In genomic region chr17:49502258-49502657, GRCh38 we compare ENCODE assay signal across 21 cellular contexts. TPM values are rescaled to one million over a fixed set of nuclear protein-coding genes. Genes with fewer than 3 reads are reported as not detected.
"Had no signal": no experiment of that assay in that cellular context is flagged by ENCODE, and none has a peak within 500 bp of the region (broad histone marks: within the 10 kb centered on the region; RNA-seq: fewer than 3 reads in every experiment).

No MANE protein-coding gene starts in this region.

- ATAC-seq: activated CD4-positive, alpha-beta T cell treated with anti-CD3 and anti-CD28 coated beads for 36 hours; activated CD8-positive, alpha-beta T cell treated with anti-CD3 and anti-CD28 coated beads for 36 hours; activated T-cell treated with anti-CD3 and anti-CD28 coated beads, Interleukin-2, amount 50 U/mL, for 72 hours; K562; PC-3; T-helper 17 cell had no signal

- H3K36me3 Mint-ChIP-seq: activated naive CD4-positive, alpha-beta T cell treated with anti-CD3 and anti-CD28 coated beads, Interleukin-2, amount 10 ng/mL, durations not matched to agents 7 days and 5 days; activated naive CD8-positive, alpha-beta T cell treated with anti-CD3 and anti-CD28 coated beads for 36 hours had no signal

- H3K9me3 Mint-ChIP-seq: activated CD8-positive, alpha-beta T cell treated with anti-CD3 and anti-CD28 coated beads for 36 hours; activated naive CD4-positive, alpha-beta T cell treated with anti-CD3 and anti-CD28 coated beads, Interleukin-2, amount 10 ng/mL, durations not matched to agents 7 days and 5 days; activated naive CD8-positive, alpha-beta T cell treated with anti-CD3 and anti-CD28 coated beads for 36 hours; activated T-cell treated with anti-CD3 and anti-CD28 coated beads, Interleukin-2, amount 50 U/mL, for 72 hours; activated T-helper 2 cell treated with anti-CD3 and anti-CD28 coated beads, Interferon-gamma antibody, Interleukin-2, Interleukin-4, amounts not matched to agents 10 μg/mL and 5 μg/mL and 100 μg/mL, durations not matched to agents 14 hours and 24 hours and 36 hours had no signal

- H3K27ac ChIP-seq: brain microvascular endothelial cell, WERI-Rb-1 had no signal

- H3K4me3 Mint-ChIP-seq: activated CD4-positive, alpha-beta T cell treated with anti-CD3 and anti-CD28 coated beads for 36 hours; activated CD8-positive, alpha-beta T cell treated with anti-CD3 and anti-CD28 coated beads for 36 hours; activated naive CD4-positive, alpha-beta T cell treated with anti-CD3 and anti-CD28 coated beads, Interleukin-2, amount 10 ng/mL, durations not matched to agents 7 days and 5 days; activated naive CD8-positive, alpha-beta T cell treated with anti-CD3 and anti-CD28 coated beads for 36 hours; activated T-cell treated with anti-CD3 and anti-CD28 coated beads, Interleukin-2, amount 50 U/mL, for 72 hours; T-helper 17 cell had no signal

- H3K36me3 ChIP-seq: brain microvascular endothelial cell, WERI-Rb-1 had no signal

- H3K27ac Mint-ChIP-seq: activated CD4-positive, alpha-beta T cell treated with anti-CD3 and anti-CD28 coated beads for 36 hours; activated CD8-positive, alpha-beta T cell treated with anti-CD3 and anti-CD28 coated beads for 36 hours; activated T-cell treated with anti-CD3 and anti-CD28 coated beads, Interleukin-2, amount 50 U/mL, for 72 hours; activated T-helper 2 cell treated with anti-CD3 and anti-CD28 coated beads, Interferon-gamma antibody, Interleukin-2, Interleukin-4, amounts not matched to agents 10 μg/mL and 5 μg/mL and 100 μg/mL, durations not matched to agents 14 hours and 24 hours and 36 hours; T-helper 17 cell had no signal

- H3K4me3 ChIP-seq: K562 had no signal

- DNase-seq: activated CD4-positive, alpha-beta T cell treated with anti-CD3 and anti-CD28 coated beads for 36 hours; activated CD4-positive, alpha-beta T cell treated with anti-CD3 and anti-CD28 coated beads, Interleukin-2, amount 50 U/mL, for 1 hour; activated CD8-positive, alpha-beta memory T cell treated with anti-CD3 and anti-CD28 coated beads, Interleukin-2, amount 50 U/mL, for 4 hours; activated CD8-positive, alpha-beta T cell treated with anti-CD3 and anti-CD28 coated beads for 36 hours; activated gamma-delta T cell treated with Interleukin-2 at 50 U/mL for 16 hours; activated naive CD4-positive, alpha-beta T cell treated with anti-CD3 and anti-CD28 coated beads, Interleukin-2, amount 10 ng/mL, durations not matched to agents 7 days and 5 days; activated naive CD8-positive, alpha-beta T cell treated with anti-CD3 and anti-CD28 coated beads for 36 hours; activated T-cell treated with anti-CD3 and anti-CD28 coated beads, Interleukin-2, amount 50 U/mL, for 72 hours; brain microvascular endothelial cell; Karpas-422; NCI-H1105 treated with DMSO at 0.1 percent for 48 hours; NCI-H1436 treated with DMSO at 0.1 percent for 48 hours; NCI-H187 treated with DMSO at 0.1 percent for 48 hours; NCI-H2081 treated with DMSO at 0.1 percent for 48 hours; NCI-H524; PC-3; SHP77 treated with DMSO at 0.1 percent for 48 hours; T-helper 17 cell; WERI-Rb-1 had no signal

RNA-seq across cellular contexts. Expression of gene NGFR, which starts 7.2 kb away (rescaled TPM):
- total RNA-seq: PC-3 had no signal
